ENCODE assay signal across 9 cellular contexts in the genomic region with DNA sequence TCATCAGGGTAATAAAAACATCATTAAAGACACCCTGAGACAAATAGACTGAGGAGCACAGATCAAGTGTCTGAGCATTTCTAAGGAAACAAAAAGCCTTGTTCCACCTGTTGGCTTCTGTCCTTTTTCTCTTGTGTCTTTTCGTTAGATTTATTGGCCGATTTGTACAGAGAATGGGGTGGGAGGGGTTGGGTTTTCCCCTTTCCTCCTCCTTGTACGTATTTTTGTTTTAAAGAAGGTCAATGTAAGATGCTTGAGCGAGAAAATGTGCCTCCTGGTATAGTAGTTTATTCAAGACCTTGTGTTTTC. TPM values are rescaled to one million over a fixed set of nuclear protein-coding genes. Genes with fewer than 3 reads are reported as not detected.
DNase-seq lines count a peak whose midpoint lies in the region; ATAC-seq lines count a peak whose summit lies in the region.
"Had no signal": no experiment of that assay in that cellular context is flagged by ENCODE, and none has a peak within 500 bp of the region (broad histone marks: within the 10 kb centered on the region; RNA-seq: fewer than 3 reads in every experiment).

No MANE protein-coding gene starts in this region.

- H3K9me3 ChIP-seq in T-helper 17 cell (ENCODE audit: control insufficient read depth, low read length, poor library complexity, severe bottlenecking) (no peaks in the 10 kb centered on the region), right cardiac atrium (ENCODE audit: control insufficient read depth, low read length) (no peaks in the 10 kb centered on the region), skeletal muscle tissue (ENCODE audit: control insufficient read depth in 3 of 3, low read length in 3 of 3) (no peaks in the 10 kb centered on the region)

- no peak overlapping the region for H3K4me3 Mint-ChIP-seq in T-helper 17 cell

- H3K27me3 Mint-ChIP-seq in T-helper 17 cell, result no peaks in the 10 kb centered on the region

- WGBS in right cardiac atrium, result 13% methylated on average over 4 of the region's 4 CpGs

- no peak overlapping the region for H3K27ac ChIP-seq in right cardiac atrium (ENCODE audit: low read length)
- H3K27ac ChIP-seq in skeletal muscle tissue (ENCODE audit: low read depth, low read length), result peak overlapping the region; percentile 94

- H3K27ac Mint-ChIP-seq in T-helper 17 cell, result no peak overlapping the region

- peak overlapping the region; percentile 80 for H3K4me3 ChIP-seq in H7 (ENCODE audit: insufficient read depth, low read depth, low read length)
- H3K4me3 ChIP-seq in right cardiac atrium (ENCODE audit: low read length), result peak overlapping the region; percentile 61
- H3K4me3 ChIP-seq in skeletal muscle tissue (ENCODE audit: low read length in 3 of 3), result peak overlapping the region; percentile 89 to 93 (median 89)

- peaks cover 33% of the 10 kb centered on the region for H3K4me1 Mint-ChIP-seq in T-helper 17 cell

- H3K36me3 Mint-ChIP-seq in T-helper 17 cell (ENCODE audit: low read depth), result no peaks in the 10 kb centered on the region

- H3K4me1 ChIP-seq in right cardiac atrium (ENCODE audit: control insufficient read depth, insufficient read depth, low read length), result no peaks in the 10 kb centered on the region
- H3K4me1 ChIP-seq in skeletal muscle tissue (ENCODE audit: control insufficient read depth in 3 of 3, insufficient read depth in 3 of 3, low read length in 3 of 3), result peaks cover 41 to 45% (median 44%) of the 10 kb centered on the region in 3 donors

- H3K9ac ChIP-seq in skeletal muscle tissue (ENCODE audit: low read depth in 1 of 3, low read length in 3 of 3), result peak overlapping the region; percentile 89 to 95 (median 91)

- DNase-seq in H7 (no peak), T-helper 17 cell (no peak), right cardiac atrium (no peak), DMS153 (lab: John Stamatoyannopoulos, UW) (no peak), NCI-H1105 (lab: John Stamatoyannopoulos, UW) (no peak), dermis blood vessel endothelial cell (no peak)
- no peak for DNase-seq in activated CD4-positive, CD25-positive, alpha-beta regulatory T cell treated with anti-CD3 and anti-CD28 coated beads, Interleukin-2, amount 50 U/mL, for 72 hours
- DNase-seq: NCI-H2107 had no signal

- ATAC-seq in T-helper 17 cell, result peak; percentile 12
- no peak for ATAC-seq in right cardiac atrium

- no peaks in the 10 kb centered on the region for H3K27me3 ChIP-seq in H7 (ENCODE audit: control insufficient read depth, insufficient read depth, low read length)
- no peaks in the 10 kb centered on the region for H3K27me3 ChIP-seq in right cardiac atrium (ENCODE audit: control insufficient read depth, insufficient read depth)
- no peaks in the 10 kb centered on the region for H3K27me3 ChIP-seq in skeletal muscle tissue (ENCODE audit: control insufficient read depth in 3 of 3, insufficient read depth in 3 of 3, low read length in 3 of 3)

- H3K36me3 ChIP-seq in H7 (replicated peaks; ENCODE audit: control insufficient read depth, insufficient read depth, low read length) (no peaks in the 10 kb centered on the region), skeletal muscle tissue (ENCODE audit: control insufficient read depth in 3 of 3, insufficient read depth in 3 of 3, low read length in 3 of 3) (no peaks in the 10 kb centered on the region)

- intact Hi-C loops in right cardiac atrium (cut with DNase I), result loop anchor here in 2 of 4 donors (5.0 kb wide), 1 partner anchor 55 kb away; no protein-coding TSS in a partner anchor

RNA-seq across cellular contexts. Expression of a gene that starts 1.2 kb away (rescaled TPM):
- total RNA-seq in H7 (2014; rRNA removed; shearing (Covaris generic)), result 34.8 and 35.3 TPM in 2 replicates
- total RNA-seq in T-helper 17 cell (10 to 100 TPM; 12.6 to 14.6 TPM), right cardiac atrium (10 to 100 TPM; 16.9 to 23.8 (median 20.6) TPM), skeletal muscle tissue (8.9 TPM), dermis blood vessel endothelial cell (2.9 and 3.9 TPM in 2 replicates)
- 8.7 TPM for polyA plus RNA-seq in right cardiac atrium
